ENCODE assay signal across 21 cellular contexts in the genomic region with DNA sequence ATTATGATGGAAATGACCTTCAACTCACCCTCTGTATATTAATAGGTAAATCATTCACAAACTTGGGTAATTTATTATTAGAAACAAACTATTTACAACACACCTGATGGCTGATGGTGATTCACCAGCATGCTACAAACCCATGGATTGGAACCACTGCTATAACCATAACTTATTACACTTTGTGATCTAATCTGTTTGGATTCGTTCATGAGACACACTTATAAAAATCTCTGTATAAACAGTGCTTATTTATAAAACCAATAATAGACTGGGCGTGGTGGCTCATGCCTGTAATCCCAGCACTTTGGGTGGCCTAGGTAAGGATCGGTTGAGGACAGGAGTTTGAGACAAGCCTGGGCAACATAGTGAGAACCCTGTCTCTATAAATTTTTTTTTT. TPM values are rescaled to one million over a fixed set of nuclear protein-coding genes. Genes with fewer than 3 reads are reported as not detected.
"Had no signal": no experiment of that assay in that cellular context is flagged by ENCODE, and none has a peak within 500 bp of the region (broad histone marks: within the 10 kb centered on the region; RNA-seq: fewer than 3 reads in every experiment).

No MANE protein-coding gene starts in this region.

- DNase-seq: activated CD4-positive, CD25-positive, alpha-beta regulatory T cell treated with anti-CD3 and anti-CD28 coated beads, Interleukin-2, amount 50 U/mL, for 72 hours; activated naive CD8-positive, alpha-beta T cell treated with anti-CD3 and anti-CD28 coated beads for 36 hours; brain microvascular endothelial cell; cerebellar nuclear complex; effector CD8-positive, alpha-beta T cell; kidney; stimulated activated CD4-positive, alpha-beta T cell treated with anti-CD3 and anti-CD28 coated beads, Interleukin-12 subunit alpha, Interleukin-12 subunit beta, amount 100 ng/mL, for 4 hours; stimulated activated CD4-positive, alpha-beta T cell treated with anti-CD3 and anti-CD28 coated beads, Interleukin-2, amount 100 ng/mL, for 24 hours; stomach; T-helper 1 cell; T1000 had no signal

- H3K4me3 ChIP-seq: stomach had no signal

- H3K9me3 ChIP-seq: stomach had no signal

- H3K36me3 ChIP-seq: brain microvascular endothelial cell, stomach had no signal

- H3K27ac ChIP-seq: brain microvascular endothelial cell, stomach had no signal

- H3K27me3 ChIP-seq: brain microvascular endothelial cell, stomach had no signal

RNA-seq across cellular contexts. Expression of gene SMIM36, which starts 16.0 kb away (rescaled TPM):
- total RNA-seq: activated CD8-positive, alpha-beta memory T cell treated with anti-CD3 and anti-CD28 coated beads for 36 hours; activated naive CD8-positive, alpha-beta T cell treated with anti-CD3 and anti-CD28 coated beads for 36 hours; activated T-helper 1 cell treated with anti-CD3 and anti-CD28 coated beads, Interleukin-12 subunit alpha, Interleukin-12 subunit beta, Interleukin-2, Interleukin-4 antibody, amounts not matched to agents 30 ng/mL and 10 ng/mL and 1 ng/mL, durations not matched to agents 14 hours and 24 hours and 36 hours; endothelial cell of umbilical vein; fibroblast of lung; kidney; liver; mesenteric fat pad; neural crest cell; osteoblast; stomach; ureter had no signal
- polyA plus RNA-seq: endothelial cell of umbilical vein, fibroblast of lung, liver, stomach, thymus had no signal
